15 cellular contexts compared by ENCODE assay signal in the genomic region with DNA sequence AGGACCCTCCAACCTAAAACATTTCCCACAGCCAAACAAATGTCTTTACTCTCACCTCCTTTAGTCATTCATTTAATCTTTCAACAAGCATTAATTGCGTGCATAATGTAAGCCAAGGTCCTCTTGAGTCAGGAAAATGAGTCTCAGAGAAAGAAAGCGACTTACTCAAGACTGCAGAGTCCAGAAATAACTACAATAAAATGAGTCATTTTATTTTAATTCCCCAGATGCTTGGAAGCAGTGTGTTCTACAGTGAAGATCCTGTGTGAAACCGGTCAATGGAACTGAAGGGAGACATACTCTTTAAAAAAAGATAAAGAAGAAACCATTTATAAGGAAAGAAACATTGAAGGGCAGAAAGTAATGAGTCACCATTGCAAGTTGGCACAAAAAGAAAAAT.
"Had no signal": no experiment of that assay in that cellular context is flagged by ENCODE, and none has a peak within 500 bp of the region (broad histone marks: within the 10 kb centered on the region; RNA-seq: fewer than 3 reads in every experiment).

No MANE protein-coding gene starts in this region.

- H3K27ac Mint-ChIP-seq: activated CD4-positive, alpha-beta memory T cell treated with anti-CD3 and anti-CD28 coated beads, Interleukin-2, amount 10 ng/mL, durations not matched to agents 7 days and 5 days; activated naive CD8-positive, alpha-beta T cell; dendritic cell treated with granulocyte-macrophage colony-stimulating factor and Interleukin-4, amounts not matched to agents 40 ng/mL and 50 ng/mL, for 4 days; natural killer cell treated with Interleukin-12 subunit alpha and Interleukin-12 subunit beta and Interleukin-15 and Interleukin-18, amount 100 ng/mL, for 72 hours had no signal

- H3K27me3 Mint-ChIP-seq: activated CD4-positive, alpha-beta memory T cell treated with anti-CD3 and anti-CD28 coated beads, Interleukin-2, amount 10 ng/mL, durations not matched to agents 7 days and 5 days; activated naive CD8-positive, alpha-beta T cell; dendritic cell treated with granulocyte-macrophage colony-stimulating factor and Interleukin-4, amounts not matched to agents 40 ng/mL and 50 ng/mL, for 4 days; natural killer cell treated with Interleukin-12 subunit alpha and Interleukin-12 subunit beta and Interleukin-15 and Interleukin-18, amount 100 ng/mL, for 72 hours had no signal

- H3K4me3 Mint-ChIP-seq: activated CD4-positive, alpha-beta memory T cell treated with anti-CD3 and anti-CD28 coated beads, Interleukin-2, amount 10 ng/mL, durations not matched to agents 7 days and 5 days; activated naive CD8-positive, alpha-beta T cell; dendritic cell treated with granulocyte-macrophage colony-stimulating factor and Interleukin-4, amounts not matched to agents 40 ng/mL and 50 ng/mL, for 4 days; natural killer cell treated with Interleukin-12 subunit alpha and Interleukin-12 subunit beta and Interleukin-15 and Interleukin-18, amount 100 ng/mL, for 72 hours had no signal

- H3K9me3 ChIP-seq: stomach, tibial artery, vagina had no signal

- H3K27me3 ChIP-seq: stomach, tibial artery, vagina had no signal

- H3K36me3 ChIP-seq: stomach, tibial artery, vagina had no signal

- H3K9me3 Mint-ChIP-seq: activated CD4-positive, alpha-beta memory T cell treated with anti-CD3 and anti-CD28 coated beads, Interleukin-2, amount 10 ng/mL, durations not matched to agents 7 days and 5 days; dendritic cell treated with granulocyte-macrophage colony-stimulating factor and Interleukin-4, amounts not matched to agents 40 ng/mL and 50 ng/mL, for 4 days; natural killer cell treated with Interleukin-12 subunit alpha and Interleukin-12 subunit beta and Interleukin-15 and Interleukin-18, amount 100 ng/mL, for 72 hours had no signal

- ATAC-seq: left lobe of liver; natural killer cell treated with Interleukin-12 subunit alpha and Interleukin-12 subunit beta and Interleukin-15 and Interleukin-18, amount 100 ng/mL, for 72 hours had no signal

- H3K4me1 Mint-ChIP-seq: activated CD4-positive, alpha-beta memory T cell treated with anti-CD3 and anti-CD28 coated beads, Interleukin-2, amount 10 ng/mL, durations not matched to agents 7 days and 5 days had no signal

- H3K4me3 ChIP-seq: stomach, tibial artery, vagina had no signal

- H3K27ac ChIP-seq: stomach, tibial artery, vagina had no signal

- H3K4me1 ChIP-seq: stomach, vagina had no signal

- DNase-seq: activated CD4-positive, alpha-beta memory T cell treated with anti-CD3 and anti-CD28 coated beads, Interleukin-2, amount 10 ng/mL, durations not matched to agents 7 days and 5 days; activated CD4-positive, CD25-positive, alpha-beta regulatory T cell treated with anti-CD3 and anti-CD28 coated beads, Interleukin-2, amount 50 U/mL, for 72 hours; activated gamma-delta T cell; activated T-cell treated with anti-CD3 and anti-CD28 coated beads, Interleukin-2, amount 50 U/mL, for 48 hours; cerebellar nuclear complex; stimulated activated CD4-positive, alpha-beta T cell treated with anti-CD3 and anti-CD28 coated beads, Interleukin-15, amount 100 ng/mL, for 24 hours; stimulated activated CD4-positive, alpha-beta T cell treated with anti-CD3 and anti-CD28 coated beads, Interleukin-4, amount 100 ng/mL, for 24 hours; stomach; T-helper 9 cell; tibial artery had no signal

- H3K36me3 Mint-ChIP-seq: activated naive CD8-positive, alpha-beta T cell; natural killer cell treated with Interleukin-12 subunit alpha and Interleukin-12 subunit beta and Interleukin-15 and Interleukin-18, amount 100 ng/mL, for 72 hours had no signal
